Comparison of ENCODE assay signal across 8 cellular contexts in genomic region chr17:47841488-47842308, GRCh38. TPM values are rescaled to one million over a fixed set of nuclear protein-coding genes. Genes with fewer than 3 reads are reported as not detected.
DNase-seq lines count a peak whose midpoint lies in the region; ATAC-seq, FAIRE-seq and TF ChIP-seq lines count a peak whose summit lies in the region.

No MANE protein-coding gene starts in this region.

- no peaks in the 10 kb centered on the region for H3K9me3 Mint-ChIP-seq in natural killer cell

- H3K27ac Mint-ChIP-seq in natural killer cell, result peak overlapping the region; percentile 81 to 97

- H3K36me3 ChIP-seq in Karpas-422 (ENCODE audit: insufficient read depth, low read length), result no peaks in the 10 kb centered on the region

- H3K4me2 ChIP-seq in Karpas-422 (ENCODE audit: low read depth, low read length, poor library complexity, severe bottlenecking), result peak overlapping the region; percentile 75

- H3K27me3 Mint-ChIP-seq in natural killer cell (ENCODE audit: low read depth in 2 of 2), result peaks cover 8 to 22% of the 10 kb centered on the region in 2 donors

- intact Hi-C loops in natural killer cell (cut with micrococcal nuclease), result loop anchor here (1.0 kb wide), 2 partner anchors 49 to 129 kb away; no protein-coding TSS in a partner anchor

- ATAC-seq in natural killer cell (no peak), GM18873 (IDR thresholded peaks at IDR 0.05; ENCODE audit: low FRiP score, unreplicated experiment) (no peak)

- peak overlapping the region; percentile 26; the same call in 1 of the 2 replicates for H2AFZ ChIP-seq in Karpas-422 (ENCODE audit: low read length)

- peaks cover 15 to 24% of the 10 kb centered on the region in 2 donors for H3K4me1 Mint-ChIP-seq in natural killer cell

- no peaks in the 10 kb centered on the region for H3K79me2 ChIP-seq in Karpas-422 (ENCODE audit: low read length)

- peak overlapping the region; percentile 85 for H3K9ac ChIP-seq in Karpas-422 (ENCODE audit: low read length)

- TF ChIP-seq CTCF in AG09309 (IDR thresholded peaks at IDR 0.05; ENCODE audit: control insufficient read depth, insufficient read depth, low read depth, low read length, missing control alignments) (no peak), natural killer cell (IDR thresholded peaks at IDR 0.05) (peak; percentile 40)

- H3K4me3 ChIP-seq in AG09309 (ENCODE audit: control insufficient read depth, low read depth, low read length) (peak overlapping the region; percentile 92), Karpas-422 (ENCODE audit: low read length) (peak overlapping the region; percentile 90)

- H3K27me3 ChIP-seq in Karpas-422 (ENCODE audit: low read length), result no peaks in the 10 kb centered on the region

- no peaks in the 10 kb centered on the region for H3K9me2 ChIP-seq in Karpas-422 (replicated peaks; ENCODE audit: insufficient read depth, low read length)

- FAIRE-seq in frontal cortex (lab: Jason Lieb, UNC), result no peak

- no peak for DNase-seq in AG09309 (ENCODE audit: low read depth)
- DNase-seq in Karpas-422, result no peak
- DNase-seq in caudate nucleus (lab: John Stamatoyannopoulos, UW), result no peak
- no peak for DNase-seq in natural killer cell
- no peak for DNase-seq in GM19238 (ENCODE audit: insufficient read length, low spot score)
- no peak for DNase-seq in frontal cortex (ENCODE audit: low spot score in 2 of 2)
- DNase-seq in iPS-NIHi11 (ENCODE audit: low spot score), result no peak

- peak overlapping the region; percentile 99 for H3K4me3 Mint-ChIP-seq in natural killer cell

- H3K4me1 ChIP-seq in Karpas-422 (ENCODE audit: low read length), result peaks cover 21% of the 10 kb centered on the region

- no peaks in the 10 kb centered on the region for H3K9me3 ChIP-seq in Karpas-422 (ENCODE audit: low read length)

- no peak overlapping the region for H3K27ac ChIP-seq in Karpas-422 (ENCODE audit: low read length)
- peak overlapping the region; percentile 50 for H3K27ac ChIP-seq in caudate nucleus (ENCODE audit: low read depth, low read length)

- no peaks in the 10 kb centered on the region for H4K20me1 ChIP-seq in Karpas-422 (ENCODE audit: insufficient read depth, low read depth, low read length)

- H3K36me3 Mint-ChIP-seq in natural killer cell, result no peaks in the 10 kb centered on the region

RNA-seq across cellular contexts. Expression of gene SCRN2, which starts 0.6 kb away (rescaled TPM):
- total RNA-seq in Karpas-422 (2014; rRNA removed; shearing (Covaris generic); ENCODE audit: low replicate concordance), result 37.7 and 63.5 TPM in 2 replicates
- total RNA-seq in natural killer cell (10 to 100 TPM; 33.7 to 38.0 (median 35.7) TPM), frontal cortex (24.1 TPM)

RNA-seq across cellular contexts. Expression of gene SP6, which starts 9.3 kb away (rescaled TPM):
- 0.04 TPM in 1 of 2 replicates, not detected in the other for total RNA-seq in Karpas-422 (2014; rRNA removed; shearing (Covaris generic); ENCODE audit: low replicate concordance)
- total RNA-seq in natural killer cell (under 1 TPM in 2 of 3 donors, not detected in 1; 0.09 TPM), frontal cortex (not detected)

RNA-seq across cellular contexts. Expression of gene LRRC46, which starts 10.2 kb away (rescaled TPM):
- total RNA-seq in Karpas-422 (2014; rRNA removed; shearing (Covaris generic); ENCODE audit: low replicate concordance), result 2.8 TPM in 1 of 2 replicates, not detected in the other
- total RNA-seq in natural killer cell (1 to 10 TPM; 1.7 to 3.1 (median 2.7) TPM), frontal cortex (not detected)

RNA-seq across cellular contexts. Expression of gene MRPL10, which starts 10.4 kb away (rescaled TPM):
- 38.2 and 50.3 TPM in 2 replicates for total RNA-seq in Karpas-422 (2014; rRNA removed; shearing (Covaris generic); ENCODE audit: low replicate concordance)
- total RNA-seq in natural killer cell, result 100 to 1,000 TPM; 106 to 232 (median 144) TPM
- 6.9 TPM for total RNA-seq in frontal cortex

RNA-seq across cellular contexts. Expression of gene OSBPL7, which starts 20.1 kb away (rescaled TPM):
- total RNA-seq in Karpas-422 (2014; rRNA removed; shearing (Covaris generic); ENCODE audit: low replicate concordance), result 11.1 and 21.9 TPM in 2 replicates
- 100 to 1,000 TPM; 113 to 162 (median 119) TPM for total RNA-seq in natural killer cell
- 7.3 TPM for total RNA-seq in frontal cortex
